Comparison of ENCODE assay signal across 8 cellular contexts in genomic region chr16:11309895-11310633, GRCh38. TPM values are rescaled to one million over a fixed set of nuclear protein-coding genes. Genes with fewer than 3 reads are reported as not detected.
DNase-seq lines count a peak whose midpoint lies in the region; ATAC-seq and TF ChIP-seq lines count a peak whose summit lies in the region.
"Had no signal": no experiment of that assay in that cellular context is flagged by ENCODE, and none has a peak within 500 bp of the region (broad histone marks: within the 10 kb centered on the region; RNA-seq: fewer than 3 reads in every experiment).

No MANE protein-coding gene starts in this region.

- peak overlapping the region in 8 of 10 donors; percentile 24 to 58 (median 39) for H3K4me3 Mint-ChIP-seq in naive thymus-derived CD8-positive, alpha-beta T cell
- H3K4me3 Mint-ChIP-seq in GM23338 = no peak overlapping the region

- ATAC-seq in GM18867 (IDR thresholded peaks at IDR 0.05; ENCODE audit: unreplicated experiment) (peak; percentile 41), GM23338 (no peak)
- no peak for ATAC-seq in naive thymus-derived CD8-positive, alpha-beta T cell

- peak; percentile 41 for DNase-seq in NCI-H2029 treated with DMSO at 0.1 percent for 48 hours (lab: John Stamatoyannopoulos, UW)
- DNase-seq in naive thymus-derived CD8-positive, alpha-beta T cell = peak in 1 of 10 donors; percentile 29
- no peak for DNase-seq in NCI-H446 treated with DMSO at 0.1 percent for 48 hours (lab: John Stamatoyannopoulos, UW)
- DNase-seq in activated naive CD4-positive, alpha-beta T cell treated with anti-CD3 and anti-CD28 coated beads, Interleukin-2, amount 50 U/mL, for 16 hours = no peak
- no peak for DNase-seq in GM23338 (ENCODE audit: low spot score)
- DNase-seq: stimulated activated CD4-positive, alpha-beta T cell treated with anti-CD3 and anti-CD28 coated beads, Interleukin-12 subunit alpha, Interleukin-12 subunit beta, amount 100 ng/mL, for 4 hours had no signal

- H3K36me3 ChIP-seq in HEK293 (ENCODE audit: control insufficient read depth in 2 of 2, insufficient read depth in 1 of 2, low read length in 2 of 2) = no peaks in the 10 kb centered on the region
- no peaks in the 10 kb centered on the region; the same call in 1 of the 2 replicates for H3K36me3 ChIP-seq in GM23338 (ENCODE audit: insufficient read depth)

- no peak overlapping the region for H3K4me2 ChIP-seq in GM23338

- no peaks in the 10 kb centered on the region for H3K4me1 ChIP-seq in HEK293 (ENCODE audit: control insufficient read depth, insufficient read depth, low read length)
- H3K4me1 ChIP-seq in GM23338 (ENCODE audit: insufficient read depth) = peaks cover 34% of the 10 kb centered on the region

- no peaks in the 10 kb centered on the region for H3K79me2 ChIP-seq in GM23338 (replicated peaks; ENCODE audit: insufficient read depth)

- no peaks in the 10 kb centered on the region for H4K20me1 ChIP-seq in GM23338 (replicated peaks; ENCODE audit: insufficient read depth)

- no peaks in the 10 kb centered on the region for H3K9me3 ChIP-seq in HEK293 (ENCODE audit: control insufficient read depth, insufficient read depth, low read depth, low read length)

- no peaks in the 10 kb centered on the region for H3K27me3 ChIP-seq in GM23338 (ENCODE audit: insufficient read depth)

- H3K27ac ChIP-seq in HEK293 (ENCODE audit: extremely low read depth, low read depth, low read length) = no peak overlapping the region
- H3K27ac ChIP-seq in GM23338 (ENCODE audit: low read depth) = no peak overlapping the region

- CTCF ChIA-PET in HEK293 (lab: Yijun Ruan, JAX) = interaction anchor here (0.8 kb wide), 1 partner anchor 18 kb away, joined by 3 read pairs; no protein-coding TSS in a partner anchor

- POLR2A ChIA-PET in HEK293 (lab: Yijun Ruan, JAX) = no interaction called here
- POLR2A ChIA-PET in naive thymus-derived CD8-positive, alpha-beta T cell (lab: Charles Lee) = interaction anchor here (1.3 to 5.6 kb wide), 5 partner anchors 12 to 53 kb away, joined by 5 to 71 read pairs (median 7); partner anchors contain the start of gene SOCS1

- no peaks in the 10 kb centered on the region for H3K27me3 Mint-ChIP-seq in naive thymus-derived CD8-positive, alpha-beta T cell
- peaks cover 11% of the 10 kb centered on the region for H3K27me3 Mint-ChIP-seq in GM23338 (ENCODE audit: insufficient read depth, low read depth, poor library complexity)

- no peaks in the 10 kb centered on the region for H3K9me3 Mint-ChIP-seq in naive thymus-derived CD8-positive, alpha-beta T cell
- 0 out of 3 replicates have a peak, but pooled peaks cover 2% of the 10 kb centered on the region for H3K9me3 Mint-ChIP-seq in GM23338

- no peak overlapping the region for H2AFZ ChIP-seq in GM23338

- no peak overlapping the region for H3K4me3 ChIP-seq in HEK293 (ENCODE audit: low read depth, low read length)
- H3K4me3 ChIP-seq in GM23338 = no peak overlapping the region

- H3K4me1 Mint-ChIP-seq in naive thymus-derived CD8-positive, alpha-beta T cell = peaks cover 15 to 68% (median 48%) of the 10 kb centered on the region in 4 donors
- H3K4me1 Mint-ChIP-seq in GM23338 = peaks cover 39% of the 10 kb centered on the region

- no peaks in the 10 kb centered on the region for H3K36me3 Mint-ChIP-seq in naive thymus-derived CD8-positive, alpha-beta T cell
- H3K36me3 Mint-ChIP-seq in GM23338 (ENCODE audit: low read depth) = no peaks in the 10 kb centered on the region; the same call in 2 of the 3 replicates

- peaks cover 29% of the 10 kb centered on the region for H3F3A ChIP-seq in GM23338 (replicated peaks; ENCODE audit: low read depth)

- no peaks in the 10 kb centered on the region; the same call in 1 of the 2 replicates for H3K9me2 ChIP-seq in GM23338 (ENCODE audit: insufficient read depth)

- TF ChIP-seq CTCF in HEK293 (tag by site-specific recombination; IDR thresholded peaks at IDR 0.05) = no peak
- no peak for TF ChIP-seq CTCF in GM23338 (conservative IDR thresholded peaks at IDR 0.05; ENCODE audit: low read depth in 2 of 2)

- H3K27ac Mint-ChIP-seq in naive thymus-derived CD8-positive, alpha-beta T cell = peak overlapping the region; percentile 57 to 94 (median 88)
- H3K27ac Mint-ChIP-seq in GM23338 = no peak overlapping the region

TF ChIP-seq in HEK293, 187 proteins besides CTCF, POLR2A, EP300 and RAD21:
- TF ChIP-seq BCL11A (tag by site-specific recombination; IDR thresholded peaks at IDR 0.05; ENCODE audit: low read depth) = no peak
- peak; percentile 86 for TF ChIP-seq ZNF146 (tag by site-specific recombination; IDR thresholded peaks at IDR 0.05)
- TF ChIP-seq SP2 (tag by site-specific recombination; IDR thresholded peaks at IDR 0.05) = no peak
TF ChIP-seq in HEK293: peak in this region for 1.

TF ChIP-seq in GM23338, 12 proteins besides CTCF, POLR2A, EP300 and RAD21 (continues in another document):
- TF ChIP-seq ZNF331 (CRISPR knock-in tag; IDR thresholded peaks at IDR 0.05; ENCODE audit: low read depth) (no peak), POLR2AphosphoS5 (IDR thresholded peaks at IDR 0.05; ENCODE audit: low read depth) (no peak), STAT1 (IDR thresholded peaks at IDR 0.05; ENCODE audit: unreplicated experiment) (no peak), JUNB (IDR thresholded peaks at IDR 0.05; ENCODE audit: unreplicated experiment) (no peak), CREB1 (CRISPR knock-in tag; IDR thresholded peaks at IDR 0.05; ENCODE audit: low read depth) (no peak), EZH2 (IDR thresholded peaks at IDR 0.05; ENCODE audit: low read depth, unreplicated experiment) (no peak), REST (IDR thresholded peaks at IDR 0.05; ENCODE audit: unreplicated experiment) (no peak), EZH2phosphoT487 (IDR thresholded peaks at IDR 0.05; ENCODE audit: unreplicated experiment) (no peak), ZNF114 (CRISPR knock-in tag; IDR thresholded peaks at IDR 0.05) (no peak)

RNA-seq across cellular contexts. Expression of gene PRM1, which starts 28.9 kb away (rescaled TPM):
- total RNA-seq in naive thymus-derived CD8-positive, alpha-beta T cell = not detected
- polyA plus RNA-seq in naive thymus-derived CD8-positive, alpha-beta T cell = not detected
- not detected in 2 replicates for total RNA-seq in GM23338 (2014; rRNA removed; shearing (Covaris generic))
- polyA plus RNA-seq in GM23338 (2016; fragmentation: Nextera tagmentation; extraction: Ambion mirVana) = 1.2 and 2.1 TPM in 2 replicates

RNA-seq across cellular contexts. Expression of gene PRM2, which starts 33.8 kb away (rescaled TPM):
- total RNA-seq in naive thymus-derived CD8-positive, alpha-beta T cell = not detected
- polyA plus RNA-seq in naive thymus-derived CD8-positive, alpha-beta T cell = not detected
- total RNA-seq in GM23338 (2014; rRNA removed; shearing (Covaris generic)) = not detected in 2 replicates
- polyA plus RNA-seq in GM23338 (2016; fragmentation: Nextera tagmentation; extraction: Ambion mirVana) = not detected in 2 replicates

RNA-seq across cellular contexts. Expression of gene RMI2, which starts 35.2 kb away (rescaled TPM):
- total RNA-seq in naive thymus-derived CD8-positive, alpha-beta T cell = 1 to 10 TPM; 2.4 to 2.8 TPM
- polyA plus RNA-seq in naive thymus-derived CD8-positive, alpha-beta T cell = 10 to 100 TPM in 1 of 3 donors, 1 to 10 TPM in 2; 1.3 to 13.5 (median 7.1) TPM
- total RNA-seq in GM23338 (2014; rRNA removed; shearing (Covaris generic)) = 98.2 and 120 TPM in 2 replicates
- polyA plus RNA-seq in GM23338 (2016; fragmentation: Nextera tagmentation; extraction: Ambion mirVana) = 103 and 108 TPM in 2 replicates

RNA-seq across cellular contexts. Expression of gene PRM3, which starts 36.6 kb away (rescaled TPM):
- not detected for total RNA-seq in naive thymus-derived CD8-positive, alpha-beta T cell
- polyA plus RNA-seq in naive thymus-derived CD8-positive, alpha-beta T cell = not detected
- not detected in 2 replicates for total RNA-seq in GM23338 (2014; rRNA removed; shearing (Covaris generic))
- polyA plus RNA-seq in GM23338 (2016; fragmentation: Nextera tagmentation; extraction: Ambion mirVana) = not detected in 2 replicates

RNA-seq across cellular contexts. Expression of gene TNP2, which starts 40.9 kb away (rescaled TPM):
- total RNA-seq in naive thymus-derived CD8-positive, alpha-beta T cell = not detected
- not detected for polyA plus RNA-seq in naive thymus-derived CD8-positive, alpha-beta T cell
- not detected in 2 replicates for total RNA-seq in GM23338 (2014; rRNA removed; shearing (Covaris generic))
- not detected in 2 replicates for polyA plus RNA-seq in GM23338 (2016; fragmentation: Nextera tagmentation; extraction: Ambion mirVana)

Comparison
In these comparisons a context has a peak if more than half of its experiments do, and no peak if none do; other contexts are left out.
1. RNA of gene RMI2, which starts 35.2 kb away (total RNA-seq): 98.2 to 120 TPM in GM23338; 2.4 to 2.8 TPM in naive thymus-derived CD8-positive, alpha-beta T cell; every median in the first group is over 10 times any median in the second.